ENCODE assay signal across 26 cellular contexts in the genomic region with DNA sequence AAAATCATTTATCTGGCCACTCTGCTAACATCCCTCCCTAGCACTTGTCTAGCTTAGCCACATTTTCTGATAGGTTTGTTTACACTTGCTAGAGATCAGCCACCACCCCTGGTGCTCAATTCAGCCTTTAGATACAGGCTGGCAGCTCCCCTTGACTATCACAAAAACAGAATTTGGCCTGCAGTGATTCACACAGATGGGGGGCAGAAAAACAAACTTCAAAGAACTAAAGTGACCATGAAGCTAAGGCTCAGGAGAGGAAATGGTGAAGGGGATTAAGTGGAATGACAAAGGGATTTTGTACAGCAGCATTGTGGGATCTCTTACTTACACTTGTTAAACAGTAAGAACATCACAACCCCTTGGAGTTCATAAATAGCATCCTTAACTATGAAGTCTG.
A peak's percentile ranks its signal among the peaks of the same experiment; 100 is the strongest.
DNase-seq lines count a peak whose midpoint lies in the region; ATAC-seq and TF ChIP-seq lines count a peak whose summit lies in the region.
"Had no signal": no experiment of that assay in that cellular context is flagged by ENCODE, and none has a peak within 500 bp of the region (broad histone marks: within the 10 kb centered on the region; RNA-seq: fewer than 3 reads in every experiment).

No MANE protein-coding gene starts in this region.

- H3K4me3 Mint-ChIP-seq in endothelial cell (ENCODE audit: unreplicated experiment): no peak overlapping the region
- H3K4me3 Mint-ChIP-seq: activated CD4-positive, alpha-beta memory T cell treated with anti-CD3 and anti-CD28 coated beads, Interleukin-2, amount 10 ng/mL, durations not matched to agents 7 days and 5 days; activated naive CD4-positive, alpha-beta T cell treated with anti-CD3 and anti-CD28 coated beads, Interleukin-2, amount 50 U/mL, for 24 hours; activated T-helper 17 cell treated with anti-CD3 and anti-CD28 coated beads, Interleukin-2, amount 50 U/mL, for 72 hours; CD4-positive, alpha-beta T cell; naive thymus-derived CD4-positive, alpha-beta T cell; stimulated activated naive CD8-positive, alpha-beta T cell treated with anti-CD3 and anti-CD28 coated beads, Interleukin-15, amount 100 ng/mL, for 72 hours had no signal

- H3K4me1 Mint-ChIP-seq in endothelial cell (ENCODE audit: unreplicated experiment): peaks cover 11% of the 10 kb centered on the region
- H3K4me1 Mint-ChIP-seq: activated CD4-positive, alpha-beta memory T cell treated with anti-CD3 and anti-CD28 coated beads, Interleukin-2, amount 10 ng/mL, durations not matched to agents 7 days and 5 days; activated naive CD4-positive, alpha-beta T cell treated with anti-CD3 and anti-CD28 coated beads, Interleukin-2, amount 50 U/mL, for 24 hours; activated T-helper 17 cell treated with anti-CD3 and anti-CD28 coated beads, Interleukin-2, amount 50 U/mL, for 72 hours; naive thymus-derived CD4-positive, alpha-beta T cell; stimulated activated naive CD8-positive, alpha-beta T cell treated with anti-CD3 and anti-CD28 coated beads, Interleukin-15, amount 100 ng/mL, for 72 hours had no signal

- no peaks in the 10 kb centered on the region for H3K36me3 Mint-ChIP-seq in endothelial cell (ENCODE audit: low read depth, unreplicated experiment)
- H3K36me3 Mint-ChIP-seq: activated naive CD4-positive, alpha-beta T cell treated with anti-CD3 and anti-CD28 coated beads, Interleukin-2, amount 50 U/mL, for 24 hours; naive thymus-derived CD4-positive, alpha-beta T cell had no signal

- in situ Hi-C loops in ACHN (cut with HindIII; ENCODE audit: low pct_ligation_motif_present, low pct_unique_long_range_greater_than_20kb, low sequenced_read_pairs): no loop called here

- peak; percentile 18 for DNase-seq in NCI-H82 (lab: John Stamatoyannopoulos, UW)
- DNase-seq in NCI-H82 treated with DMSO at 0.1 percent for 48 hours (lab: John Stamatoyannopoulos, UW; ENCODE audit: unreplicated experiment): no peak
- DNase-seq in NCI-H69 (lab: John Stamatoyannopoulos, UW): peak; percentile 66
- no peak for DNase-seq in endothelial cell (ENCODE audit: low spot score)
- DNase-seq in putamen (ENCODE audit: low spot score): no peak
- no peak for DNase-seq in ACHN
- DNase-seq: activated CD4-positive, alpha-beta memory T cell treated with anti-CD3 and anti-CD28 coated beads, Interleukin-2, amount 10 ng/mL, durations not matched to agents 7 days and 5 days; CD4-positive, alpha-beta T cell; glutamatergic neuron; Karpas-422; kidney glomerular epithelial cell; midbrain; naive thymus-derived CD4-positive, alpha-beta T cell; NCI-H1436 treated with DMSO at 0.1 percent for 48 hours; NCI-H510A; nucleus accumbens; Peyer's patch; SHP77; stimulated activated CD8-positive, alpha-beta memory T cell treated with anti-CD3 and anti-CD28 coated beads, Interleukin-4, amount 100 ng/mL, for 48 hours; stimulated activated naive CD8-positive, alpha-beta T cell treated with anti-CD3 and anti-CD28 coated beads, Interleukin-15, amount 100 ng/mL, for 72 hours had no signal

- ATAC-seq in HG02642 (IDR thresholded peaks at IDR 0.05; ENCODE audit: poor library complexity, unreplicated experiment): no peak
- ATAC-seq in HG03342 (IDR thresholded peaks at IDR 0.05; ENCODE audit: unreplicated experiment): no peak
- ATAC-seq: A549; activated T-helper 17 cell treated with anti-CD3 and anti-CD28 coated beads, Interleukin-2, amount 50 U/mL, for 72 hours; naive thymus-derived CD4-positive, alpha-beta T cell; sciatic nerve; stimulated activated naive CD8-positive, alpha-beta T cell treated with anti-CD3 and anti-CD28 coated beads, Interleukin-15, amount 100 ng/mL, for 72 hours had no signal

- no peaks in the 10 kb centered on the region for H3K9me3 Mint-ChIP-seq in endothelial cell (ENCODE audit: unreplicated experiment)

- no peaks in the 10 kb centered on the region for H3K27me3 Mint-ChIP-seq in endothelial cell (ENCODE audit: unreplicated experiment)
- H3K27me3 Mint-ChIP-seq: activated CD4-positive, alpha-beta memory T cell treated with anti-CD3 and anti-CD28 coated beads, Interleukin-2, amount 10 ng/mL, durations not matched to agents 7 days and 5 days; activated naive CD4-positive, alpha-beta T cell treated with anti-CD3 and anti-CD28 coated beads, Interleukin-2, amount 50 U/mL, for 24 hours; activated T-helper 17 cell treated with anti-CD3 and anti-CD28 coated beads, Interleukin-2, amount 50 U/mL, for 72 hours; CD4-positive, alpha-beta T cell; naive thymus-derived CD4-positive, alpha-beta T cell; stimulated activated naive CD8-positive, alpha-beta T cell treated with anti-CD3 and anti-CD28 coated beads, Interleukin-15, amount 100 ng/mL, for 72 hours had no signal

- peak overlapping the region; percentile 71 for H3K27ac Mint-ChIP-seq in endothelial cell (ENCODE audit: unreplicated experiment)
- H3K27ac Mint-ChIP-seq: activated CD4-positive, alpha-beta memory T cell treated with anti-CD3 and anti-CD28 coated beads, Interleukin-2, amount 10 ng/mL, durations not matched to agents 7 days and 5 days; activated naive CD4-positive, alpha-beta T cell treated with anti-CD3 and anti-CD28 coated beads, Interleukin-2, amount 50 U/mL, for 24 hours; activated T-helper 17 cell treated with anti-CD3 and anti-CD28 coated beads, Interleukin-2, amount 50 U/mL, for 72 hours; CD4-positive, alpha-beta T cell; naive thymus-derived CD4-positive, alpha-beta T cell had no signal

- no peak for TF ChIP-seq CTCF in endothelial cell (IDR thresholded peaks at IDR 0.05; ENCODE audit: unreplicated experiment)

Comparison
In these comparisons a context has a peak if more than half of its experiments do, and no peak if none do; other contexts are left out.
1. DNase-seq: peak in NCI-H82 (single experiment) and NCI-H69 (single experiment); none in NCI-H82 treated with DMSO at 0.1 percent for 48 hours (single experiment), endothelial cell (single experiment), putamen (single experiment) and ACHN (single experiment).